14 cellular contexts compared by ENCODE assay signal in genomic region chr4:142262956-142263355, GRCh38.
DNase-seq lines count a peak whose midpoint lies in the region; ATAC-seq and TF ChIP-seq lines count a peak whose summit lies in the region.
"Had no signal": no experiment of that assay in that cellular context is flagged by ENCODE, and none has a peak within 500 bp of the region (broad histone marks: within the 10 kb centered on the region; RNA-seq: fewer than 3 reads in every experiment).

No MANE protein-coding gene starts in this region.

- H3K4me3 Mint-ChIP-seq in activated CD4-positive, alpha-beta memory T cell treated with anti-CD3 and anti-CD28 coated beads for 36 hours, result no peak overlapping the region
- no peak overlapping the region for H3K4me3 Mint-ChIP-seq in activated CD4-positive, alpha-beta memory T cell treated with anti-CD3 and anti-CD28 coated beads, Interleukin-2, amount 10 ng/mL, durations not matched to agents 7 days and 5 days
- no peak overlapping the region for H3K4me3 Mint-ChIP-seq in CD8-positive, alpha-beta T cell
- H3K4me3 Mint-ChIP-seq in activated T-helper 17 cell treated with anti-CD3 and anti-CD28 coated beads, Interleukin-2, amount 50 U/mL, for 72 hours, result no peak overlapping the region
- no peak overlapping the region for H3K4me3 Mint-ChIP-seq in endodermal cell

- no peak overlapping the region for H3K4me2 ChIP-seq in mesenchymal stem cell (ENCODE audit: low read length, poor library complexity, severe bottlenecking)
- H3K4me2 ChIP-seq: PC-9 had no signal

- H3K36me3 Mint-ChIP-seq in activated CD4-positive, alpha-beta memory T cell treated with anti-CD3 and anti-CD28 coated beads for 36 hours, result peaks cover 39% of the 10 kb centered on the region
- peaks cover 50% of the 10 kb centered on the region for H3K36me3 Mint-ChIP-seq in activated CD4-positive, alpha-beta memory T cell treated with anti-CD3 and anti-CD28 coated beads, Interleukin-2, amount 10 ng/mL, durations not matched to agents 7 days and 5 days (ENCODE audit: low read depth)
- peaks cover 62% of the 10 kb centered on the region for H3K36me3 Mint-ChIP-seq in CD8-positive, alpha-beta T cell
- H3K36me3 Mint-ChIP-seq in activated T-helper 17 cell treated with anti-CD3 and anti-CD28 coated beads, Interleukin-2, amount 50 U/mL, for 72 hours (ENCODE audit: low read depth), result peaks cover 100% of the 10 kb centered on the region
- H3K36me3 Mint-ChIP-seq in endodermal cell (ENCODE audit: low read depth), result no peaks in the 10 kb centered on the region

- no peak overlapping the region for H2BK15ac ChIP-seq in mesenchymal stem cell (ENCODE audit: low read depth, poor library complexity, severe bottlenecking)

- H2AK5ac ChIP-seq in mesenchymal stem cell (ENCODE audit: low read length, severe bottlenecking), result no peak overlapping the region

- DNase-seq in activated CD4-positive, alpha-beta memory T cell treated with anti-CD3 and anti-CD28 coated beads for 36 hours, result no peak
- no peak for DNase-seq in activated CD4-positive, alpha-beta memory T cell treated with anti-CD3 and anti-CD28 coated beads, Interleukin-2, amount 10 ng/mL, durations not matched to agents 7 days and 5 days
- DNase-seq in CD8-positive, alpha-beta T cell, result no peak
- DNase-seq in mesenchymal stem cell (no peak), endodermal cell (no peak), DMS114 treated with DMSO at 0.1 percent for 48 hours (lab: John Stamatoyannopoulos, UW; ENCODE audit: unreplicated experiment) (no peak)
- DNase-seq: GOT3, KBM-7, NCI-H146, NCI-H345, NCI-H526 treated with DMSO at 0.1 percent for 48 hours, PC-9 had no signal

- H3K4me1 ChIP-seq in CD8-positive, alpha-beta T cell (ENCODE audit: insufficient read depth, low read length), result peaks cover 20% of the 10 kb centered on the region
- H3K4me1 ChIP-seq in mesenchymal stem cell (ENCODE audit: control insufficient read depth, insufficient read depth, low read depth, low read length) (no peaks in the 10 kb centered on the region), endodermal cell (ENCODE audit: control insufficient read depth, insufficient read depth, low read length) (no peaks in the 10 kb centered on the region)

- H3K4me1 Mint-ChIP-seq in activated CD4-positive, alpha-beta memory T cell treated with anti-CD3 and anti-CD28 coated beads for 36 hours (ENCODE audit: low read depth), result peaks cover 65% of the 10 kb centered on the region
- peaks cover 36% of the 10 kb centered on the region for H3K4me1 Mint-ChIP-seq in activated CD4-positive, alpha-beta memory T cell treated with anti-CD3 and anti-CD28 coated beads, Interleukin-2, amount 10 ng/mL, durations not matched to agents 7 days and 5 days
- peaks cover 60% of the 10 kb centered on the region for H3K4me1 Mint-ChIP-seq in CD8-positive, alpha-beta T cell (ENCODE audit: low read depth)
- H3K4me1 Mint-ChIP-seq in activated T-helper 17 cell treated with anti-CD3 and anti-CD28 coated beads, Interleukin-2, amount 50 U/mL, for 72 hours, result peaks cover 42% of the 10 kb centered on the region
- H3K4me1 Mint-ChIP-seq in endodermal cell, result peaks cover 3% of the 10 kb centered on the region

- WGBS in mesenchymal stem cell, result 74% methylated on average over 2 of the region's 2 CpGs
- 73% methylated on average over 2 of the region's 2 CpGs; no CpG with 5 or more reads in 1 of the 2 experiments for WGBS in endodermal cell (ENCODE audit: insufficient coverage in 1 of 2, insufficient read length in 1 of 2), 2 experiments

- no peak for ATAC-seq in CD8-positive, alpha-beta T cell
- no peak for ATAC-seq in activated T-helper 17 cell treated with anti-CD3 and anti-CD28 coated beads, Interleukin-2, amount 50 U/mL, for 72 hours (replicated peaks)
- no peak for ATAC-seq in HG03439 (IDR thresholded peaks at IDR 0.05; ENCODE audit: unreplicated experiment)

- no peak overlapping the region for H3K23ac ChIP-seq in mesenchymal stem cell (ENCODE audit: low read length in 2 of 2)

- peak overlapping the region in 1 of 2 experiments; percentile 54 for H2BK12ac ChIP-seq in mesenchymal stem cell (ENCODE audit: low read length in 2 of 2)

- CTCF ChIA-PET in activated CD4-positive, alpha-beta memory T cell treated with anti-CD3 and anti-CD28 coated beads for 36 hours (lab: Charles Lee), result interaction anchor here (1.0 kb wide), 1 partner anchor 19 kb away, joined by 3 read pairs; no protein-coding TSS in a partner anchor
- CTCF ChIA-PET in activated CD4-positive, alpha-beta memory T cell treated with anti-CD3 and anti-CD28 coated beads, Interleukin-2, amount 10 ng/mL, durations not matched to agents 7 days and 5 days (lab: Charles Lee), result no interaction called here
- CTCF ChIA-PET in CD8-positive, alpha-beta T cell (lab: Charles Lee), result interaction anchor here (0.9 kb wide), 1 partner anchor 19 kb away, joined by 3 read pairs; no protein-coding TSS in a partner anchor

- peak overlapping the region; percentile 27 for H4K91ac ChIP-seq in mesenchymal stem cell (ENCODE audit: low read length)

- peak overlapping the region; percentile 21 for H3K27ac Mint-ChIP-seq in activated CD4-positive, alpha-beta memory T cell treated with anti-CD3 and anti-CD28 coated beads for 36 hours
- H3K27ac Mint-ChIP-seq in activated CD4-positive, alpha-beta memory T cell treated with anti-CD3 and anti-CD28 coated beads, Interleukin-2, amount 10 ng/mL, durations not matched to agents 7 days and 5 days, result no peak overlapping the region
- H3K27ac Mint-ChIP-seq in CD8-positive, alpha-beta T cell, result peak overlapping the region; percentile 5
- peak overlapping the region; percentile 94 for H3K27ac Mint-ChIP-seq in activated T-helper 17 cell treated with anti-CD3 and anti-CD28 coated beads, Interleukin-2, amount 50 U/mL, for 72 hours
- no peak overlapping the region for H3K27ac Mint-ChIP-seq in endodermal cell

- H3K79me1 ChIP-seq in mesenchymal stem cell (replicated peaks; ENCODE audit: low read length, poor library complexity, severe bottlenecking), result peaks cover 2% of the 10 kb centered on the region

- intact Hi-C loops in activated CD4-positive, alpha-beta memory T cell treated with anti-CD3 and anti-CD28 coated beads for 36 hours (cut with micrococcal nuclease), result no loop called here
- intact Hi-C loops in CD8-positive, alpha-beta T cell (cut with DNase I, micrococcal nuclease), result no loop called here

- no peaks in the 10 kb centered on the region for H3K36me3 ChIP-seq in CD8-positive, alpha-beta T cell (ENCODE audit: insufficient read depth, low read length)
- no peaks in the 10 kb centered on the region for H3K36me3 ChIP-seq in mesenchymal stem cell (ENCODE audit: control insufficient read depth in 1 of 2, insufficient read depth in 2 of 2, low read depth in 1 of 2, low read length in 2 of 2)
- no peaks in the 10 kb centered on the region for H3K36me3 ChIP-seq in endodermal cell (ENCODE audit: control insufficient read depth, insufficient read depth, low read length)

- POLR2A ChIA-PET in activated CD4-positive, alpha-beta memory T cell treated with anti-CD3 and anti-CD28 coated beads for 36 hours (lab: Charles Lee), result no interaction called here
- POLR2A ChIA-PET in activated CD4-positive, alpha-beta memory T cell treated with anti-CD3 and anti-CD28 coated beads, Interleukin-2, amount 10 ng/mL, durations not matched to agents 7 days and 5 days (lab: Charles Lee), result no interaction called here
- POLR2A ChIA-PET in CD8-positive, alpha-beta T cell (lab: Charles Lee), result no interaction called here

- no peak overlapping the region for H3K4me3 ChIP-seq in CD8-positive, alpha-beta T cell (ENCODE audit: low read depth, low read length)
- H3K4me3 ChIP-seq in mesenchymal stem cell (ENCODE audit: insufficient read depth in 1 of 2, low read depth in 1 of 2, low read length in 2 of 2) (no peak overlapping the region), endodermal cell (ENCODE audit: low read length) (no peak overlapping the region)
- H3K4me3 ChIP-seq: PC-9 had no signal

- H3K27me3 Mint-ChIP-seq in activated CD4-positive, alpha-beta memory T cell treated with anti-CD3 and anti-CD28 coated beads for 36 hours, result no peaks in the 10 kb centered on the region
- no peaks in the 10 kb centered on the region for H3K27me3 Mint-ChIP-seq in activated CD4-positive, alpha-beta memory T cell treated with anti-CD3 and anti-CD28 coated beads, Interleukin-2, amount 10 ng/mL, durations not matched to agents 7 days and 5 days
- H3K27me3 Mint-ChIP-seq in CD8-positive, alpha-beta T cell (ENCODE audit: low read depth), result no peaks in the 10 kb centered on the region
- no peaks in the 10 kb centered on the region for H3K27me3 Mint-ChIP-seq in activated T-helper 17 cell treated with anti-CD3 and anti-CD28 coated beads, Interleukin-2, amount 50 U/mL, for 72 hours
- no peaks in the 10 kb centered on the region for H3K27me3 Mint-ChIP-seq in endodermal cell (ENCODE audit: insufficient read depth)

- H3K9me3 ChIP-seq in CD8-positive, alpha-beta T cell (ENCODE audit: low read length), result no peaks in the 10 kb centered on the region
- H3K9me3 ChIP-seq in mesenchymal stem cell (ENCODE audit: control insufficient read depth, low read length) (no peaks in the 10 kb centered on the region), endodermal cell (ENCODE audit: control insufficient read depth, low read length) (no peaks in the 10 kb centered on the region)

- H2AFZ ChIP-seq in mesenchymal stem cell (ENCODE audit: low read depth, low read length), result no peak overlapping the region
- H2AFZ ChIP-seq: PC-9 had no signal

- H3K18ac ChIP-seq in mesenchymal stem cell (ENCODE audit: low read depth in 1 of 2, low read length in 2 of 2), result no peak overlapping the region

- H2BK5ac ChIP-seq in mesenchymal stem cell (ENCODE audit: low read depth, low read length, poor library complexity, severe bottlenecking), result no peak overlapping the region

- H3K9me3 Mint-ChIP-seq in activated CD4-positive, alpha-beta memory T cell treated with anti-CD3 and anti-CD28 coated beads for 36 hours, result no peaks in the 10 kb centered on the region
- no peaks in the 10 kb centered on the region for H3K9me3 Mint-ChIP-seq in activated CD4-positive, alpha-beta memory T cell treated with anti-CD3 and anti-CD28 coated beads, Interleukin-2, amount 10 ng/mL, durations not matched to agents 7 days and 5 days
- no peaks in the 10 kb centered on the region for H3K9me3 Mint-ChIP-seq in CD8-positive, alpha-beta T cell
- no peaks in the 10 kb centered on the region for H3K9me3 Mint-ChIP-seq in activated T-helper 17 cell treated with anti-CD3 and anti-CD28 coated beads, Interleukin-2, amount 50 U/mL, for 72 hours
- peaks cover 3% of the 10 kb centered on the region for H3K9me3 Mint-ChIP-seq in endodermal cell

- H3K9ac ChIP-seq in mesenchymal stem cell (ENCODE audit: low read length), result no peak overlapping the region
- no peak overlapping the region for H3K9ac ChIP-seq in endodermal cell (ENCODE audit: extremely low read depth, low read length, poor library complexity, severe bottlenecking)

- H4K8ac ChIP-seq in mesenchymal stem cell (ENCODE audit: low read length), result no peak overlapping the region

- H3K4ac ChIP-seq in mesenchymal stem cell (ENCODE audit: low read depth in 1 of 2, low read length in 2 of 2), result no peak overlapping the region

- H3K27me3 ChIP-seq in CD8-positive, alpha-beta T cell (ENCODE audit: insufficient read depth, low read length), result no peaks in the 10 kb centered on the region
- no peaks in the 10 kb centered on the region for H3K27me3 ChIP-seq in mesenchymal stem cell (ENCODE audit: control insufficient read depth in 1 of 2, insufficient read depth in 1 of 2, low read length in 2 of 2)
- H3K27me3 ChIP-seq in endodermal cell (ENCODE audit: control insufficient read depth, insufficient read depth, low read length, poor library complexity, severe bottlenecking), result no peaks in the 10 kb centered on the region

- no peak overlapping the region for H3K27ac ChIP-seq in CD8-positive, alpha-beta T cell (ENCODE audit: low read depth, low read length)
- no peak overlapping the region for H3K27ac ChIP-seq in mesenchymal stem cell (ENCODE audit: low read length, poor library complexity, severe bottlenecking)
- no peak overlapping the region for H3K27ac ChIP-seq in endodermal cell (ENCODE audit: low read depth, low read length)
- H3K27ac ChIP-seq: PC-9 had no signal

- TF ChIP-seq CTCF in CD8-positive, alpha-beta T cell (IDR thresholded peaks at IDR 0.05), result no peak
- TF ChIP-seq CTCF in endodermal cell (conservative IDR thresholded peaks at IDR 0.05), result no peak

- no peak overlapping the region for H2BK120ac ChIP-seq in mesenchymal stem cell (ENCODE audit: low read depth, low read length)

- no peak overlapping the region for H3K14ac ChIP-seq in mesenchymal stem cell (ENCODE audit: low read length in 2 of 2)

Comparison
In these comparisons a context has a peak if more than half of its experiments do, and no peak if none do; other contexts are left out.
1. H3K27ac Mint-ChIP-seq: peak in activated CD4-positive, alpha-beta memory T cell treated with anti-CD3 and anti-CD28 coated beads for 36 hours (single experiment), CD8-positive, alpha-beta T cell (single experiment) and activated T-helper 17 cell treated with anti-CD3 and anti-CD28 coated beads, Interleukin-2, amount 50 U/mL, for 72 hours (single experiment); none in activated CD4-positive, alpha-beta memory T cell treated with anti-CD3 and anti-CD28 coated beads, Interleukin-2, amount 10 ng/mL, durations not matched to agents 7 days and 5 days (single experiment) and endodermal cell (single experiment).